16 cellular contexts compared by ENCODE assay signal in the genomic region with DNA sequence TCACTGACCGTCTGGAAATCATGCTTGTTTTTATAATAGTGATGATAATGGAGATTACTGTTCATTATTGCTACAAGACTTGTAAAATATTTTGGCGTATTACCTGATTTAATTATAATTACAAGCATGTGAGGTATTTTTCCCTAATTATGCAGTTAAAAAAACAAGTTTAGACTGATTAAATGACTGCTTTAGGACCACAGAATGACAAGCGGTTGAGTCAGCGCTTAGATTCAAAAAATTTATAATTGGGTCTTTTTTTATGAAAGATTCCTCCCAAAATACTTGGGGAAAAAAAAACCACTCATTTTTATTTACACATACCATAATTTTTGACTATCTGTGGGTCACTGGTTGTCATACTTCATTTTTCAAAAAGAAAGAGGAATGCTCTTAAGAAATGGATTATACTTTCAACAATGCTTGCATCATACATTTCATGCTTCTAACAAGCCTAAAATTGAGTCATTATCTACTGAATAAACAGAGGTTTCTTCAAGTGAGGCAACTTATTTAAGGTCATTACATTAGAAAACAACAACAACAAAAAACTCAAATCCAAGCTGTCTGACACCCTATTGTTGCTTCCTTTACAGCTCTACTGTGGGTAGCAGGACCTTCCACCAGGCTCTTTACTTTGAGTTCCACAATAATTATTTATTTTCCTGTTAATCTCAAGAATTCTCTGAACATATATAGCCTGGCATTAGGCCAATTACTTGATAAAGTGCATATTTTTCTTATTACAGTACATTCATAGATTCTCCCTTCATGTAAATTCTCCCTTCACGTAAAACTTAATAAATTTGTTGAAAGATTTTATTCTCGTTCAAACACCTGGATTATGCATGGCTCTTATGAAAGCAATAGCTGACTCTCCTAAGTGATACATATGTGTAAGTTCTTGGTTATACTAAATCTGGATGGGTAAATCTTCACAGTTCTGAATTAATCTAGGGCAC.
DNase-seq lines count a peak whose midpoint lies in the region; ATAC-seq and TF ChIP-seq lines count a peak whose summit lies in the region.
"Had no signal": no experiment of that assay in that cellular context is flagged by ENCODE, and none has a peak within 500 bp of the region (broad histone marks: within the 10 kb centered on the region; RNA-seq: fewer than 3 reads in every experiment).

No MANE protein-coding gene starts in this region.

- H3K18ac ChIP-seq in mesenchymal stem cell (ENCODE audit: low read depth in 1 of 2, low read length in 2 of 2), result no peak overlapping the region

- H3K9me2 ChIP-seq in GM23248 (ENCODE audit: insufficient read depth), result no peaks in the 10 kb centered on the region; the same call in 1 of the 2 replicates

- H2AK5ac ChIP-seq in mesenchymal stem cell (ENCODE audit: low read length, severe bottlenecking), result no peak overlapping the region

- H3K4me2 ChIP-seq in GM23248 (ENCODE audit: unreplicated experiment) (no peak overlapping the region), mesenchymal stem cell (ENCODE audit: low read length, poor library complexity, severe bottlenecking) (no peak overlapping the region)

- H3K9ac ChIP-seq in GM23248 (no peak overlapping the region), mesenchymal stem cell (ENCODE audit: low read length) (no peak overlapping the region)

- no peak for TF ChIP-seq CTCF in cardiac fibroblast (IDR thresholded peaks at IDR 0.05; ENCODE audit: low read depth, low read length)
- no peak for TF ChIP-seq CTCF in Caco-2 (IDR thresholded peaks at IDR 0.05; ENCODE audit: insufficient read depth in 1 of 2, low read depth in 1 of 2, low read length in 1 of 2, severe bottlenecking in 1 of 2, unreplicated experiment in 1 of 2)

- H2BK5ac ChIP-seq in mesenchymal stem cell (ENCODE audit: low read depth, low read length, poor library complexity, severe bottlenecking), result no peak overlapping the region

- H3K4me1 ChIP-seq in GM23248 (ENCODE audit: insufficient read depth) (no peaks in the 10 kb centered on the region), mesenchymal stem cell (ENCODE audit: control insufficient read depth, insufficient read depth, low read depth, low read length) (no peaks in the 10 kb centered on the region), Caco-2 (no peaks in the 10 kb centered on the region)
- H3K4me1 ChIP-seq: right lobe of liver had no signal

- no TSS peak for BruUV-seq in Caco-2 (replicated peaks; lab: Mats Ljungman, UMichigan)

- WGBS in GM23248 (ENCODE audit: low coverage in 1 of 2, low lambda C conversion rate in 2 of 2, missing lambda C conversion rate in 2 of 2), 2 experiments, result 35 to 41% methylated on average over 6 of the region's 6 CpGs
- WGBS in mesenchymal stem cell, result no CpG with 5 or more reads among the region's 6 CpGs

- H3K27me3 ChIP-seq in GM23248 (replicated peaks; ENCODE audit: insufficient read depth), result no peaks in the 10 kb centered on the region
- H3K27me3 ChIP-seq in mesenchymal stem cell (ENCODE audit: control insufficient read depth in 1 of 2, insufficient read depth in 1 of 2, low read length in 2 of 2), result no peaks in the 10 kb centered on the region
- H3K27me3 ChIP-seq in Caco-2 (replicated peaks; ENCODE audit: control insufficient read depth, insufficient read depth, low read length), result no peaks in the 10 kb centered on the region
- H3K27me3 ChIP-seq: right lobe of liver had no signal

- H3F3A ChIP-seq in GM23248 (ENCODE audit: insufficient read depth), result no peaks in the 10 kb centered on the region

- CTCF ChIA-PET in Caco-2 (lab: Charles Lee), result no interaction called here

- no peak for ATAC-seq in HG02885 (IDR thresholded peaks at IDR 0.05; ENCODE audit: poor library complexity, unreplicated experiment)
- no peak for ATAC-seq in activated CD4-positive, CD25-positive, alpha-beta regulatory T cell treated with anti-CD3 and anti-CD28 coated beads, Interleukin-2, amount 50 U/mL, for 24 hours
- ATAC-seq: effector memory CD8-positive, alpha-beta T cell; right lobe of liver had no signal

- H2AFZ ChIP-seq in GM23248 (no peak overlapping the region), mesenchymal stem cell (ENCODE audit: low read depth, low read length) (no peak overlapping the region)

- in situ Hi-C loops in GM23248 (cut with MboI), result no loop called here

- H3K14ac ChIP-seq in mesenchymal stem cell (ENCODE audit: low read length in 2 of 2), result no peak overlapping the region

- H3K36me3 Mint-ChIP-seq in Caco-2 (ENCODE audit: insufficient read depth, unreplicated experiment), result no peaks in the 10 kb centered on the region
- H3K36me3 Mint-ChIP-seq: brain, immature natural killer cell had no signal

- no peaks in the 10 kb centered on the region for H3K9me3 ChIP-seq in GM23248 (ENCODE audit: low read depth)
- H3K9me3 ChIP-seq in mesenchymal stem cell (ENCODE audit: control insufficient read depth, low read length), result no peaks in the 10 kb centered on the region
- no peaks in the 10 kb centered on the region for H3K9me3 ChIP-seq in Caco-2
- H3K9me3 ChIP-seq: right lobe of liver had no signal

- DNase-seq in GM23248, result peak; percentile 5
- peak; percentile 32 for DNase-seq in NCI-H226
- DNase-seq in cardiac fibroblast (ENCODE audit: low read depth in 2 of 2), result peak; percentile 25 to 61
- peak; percentile 65 for DNase-seq in mesenchymal stem cell
- no peak for DNase-seq in Caco-2
- DNase-seq in NCI-H510A (lab: John Stamatoyannopoulos, UW), result no peak
- DNase-seq: activated naive CD4-positive, alpha-beta T cell; effector memory CD8-positive, alpha-beta T cell; immature natural killer cell; MM.1S; NCI-H748 treated with DMSO at 0.1 percent for 48 hours; right lobe of liver; stimulated activated CD4-positive, alpha-beta T cell treated with anti-CD3 and anti-CD28 coated beads, Interleukin-1b, Interleukin-23, amount 100 ng/mL, for 48 hours had no signal

- no peak overlapping the region for H3K27ac ChIP-seq in GM23248
- H3K27ac ChIP-seq in mesenchymal stem cell (ENCODE audit: low read length, poor library complexity, severe bottlenecking), result no peak overlapping the region
- H3K27ac ChIP-seq: right lobe of liver had no signal

- no peaks in the 10 kb centered on the region for H4K20me1 ChIP-seq in GM23248 (ENCODE audit: insufficient read depth)

- H3K27me3 Mint-ChIP-seq in Caco-2 (ENCODE audit: insufficient read depth, unreplicated experiment), result no peaks in the 10 kb centered on the region
- H3K27me3 Mint-ChIP-seq: effector memory CD8-positive, alpha-beta T cell had no signal

- no peak overlapping the region for H3K4ac ChIP-seq in mesenchymal stem cell (ENCODE audit: low read depth in 1 of 2, low read length in 2 of 2)

- no peaks in the 10 kb centered on the region for H3K36me3 ChIP-seq in GM23248 (ENCODE audit: low read depth)
- H3K36me3 ChIP-seq in mesenchymal stem cell (ENCODE audit: control insufficient read depth in 1 of 2, insufficient read depth in 2 of 2, low read depth in 1 of 2, low read length in 2 of 2), result no peaks in the 10 kb centered on the region
- no peaks in the 10 kb centered on the region for H3K36me3 ChIP-seq in Caco-2 (ENCODE audit: control insufficient read depth, insufficient read depth, low read length)
- H3K36me3 ChIP-seq: right lobe of liver had no signal

- no peak overlapping the region for H3K23ac ChIP-seq in mesenchymal stem cell (ENCODE audit: low read length in 2 of 2)

- H3K4me3 ChIP-seq in GM23248, result no peak overlapping the region
- no peak overlapping the region for H3K4me3 ChIP-seq in cardiac fibroblast (replicated peaks in 1 of 2; ENCODE audit: low read depth in 2 of 2, low read length in 2 of 2)
- H3K4me3 ChIP-seq in mesenchymal stem cell (ENCODE audit: insufficient read depth in 1 of 2, low read depth in 1 of 2, low read length in 2 of 2), result no peak overlapping the region
- no peak overlapping the region for H3K4me3 ChIP-seq in Caco-2 (ENCODE audit: low read depth, low read length)
- H3K4me3 ChIP-seq: right lobe of liver had no signal

- H2BK120ac ChIP-seq in mesenchymal stem cell (ENCODE audit: low read depth, low read length), result no peak overlapping the region

- no peak overlapping the region for H2BK15ac ChIP-seq in mesenchymal stem cell (ENCODE audit: low read depth, poor library complexity, severe bottlenecking)

- no peaks in the 10 kb centered on the region for H3K79me1 ChIP-seq in mesenchymal stem cell (replicated peaks; ENCODE audit: low read length, poor library complexity, severe bottlenecking)

- no peak overlapping the region for H3K4me3 Mint-ChIP-seq in Caco-2 (ENCODE audit: unreplicated experiment)
- H3K4me3 Mint-ChIP-seq: brain; effector memory CD8-positive, alpha-beta T cell; immature natural killer cell had no signal

- H3K79me2 ChIP-seq in GM23248 (ENCODE audit: insufficient read depth), result no peaks in the 10 kb centered on the region

- POLR2A ChIA-PET in Caco-2 (lab: Charles Lee), result no interaction called here

- H3K9me3 Mint-ChIP-seq in Caco-2 (ENCODE audit: unreplicated experiment), result no peaks in the 10 kb centered on the region
- H3K9me3 Mint-ChIP-seq: brain had no signal

- no peak overlapping the region for H2BK12ac ChIP-seq in mesenchymal stem cell (ENCODE audit: low read length in 2 of 2)

- intact Hi-C loops in Caco-2 (cut with micrococcal nuclease; ENCODE audit: unreplicated experiment), result no loop called here

- H4K8ac ChIP-seq in mesenchymal stem cell (ENCODE audit: low read length), result no peak overlapping the region

- H4K91ac ChIP-seq in mesenchymal stem cell (ENCODE audit: low read length), result no peak overlapping the region

- no peaks in the 10 kb centered on the region for H3K4me1 Mint-ChIP-seq in Caco-2 (ENCODE audit: low read depth, unreplicated experiment)
- H3K4me1 Mint-ChIP-seq: immature natural killer cell had no signal

- H3K27ac Mint-ChIP-seq in Caco-2 (ENCODE audit: unreplicated experiment), result no peak overlapping the region
- H3K27ac Mint-ChIP-seq: brain; effector memory CD8-positive, alpha-beta T cell; immature natural killer cell had no signal

Comparison
In these comparisons a context has a peak if more than half of its experiments do, and no peak if none do; other contexts are left out.
1. DNase-seq: peak in GM23248 (single experiment), NCI-H226 (single experiment), cardiac fibroblast (2 of 2) and mesenchymal stem cell (single experiment); none in Caco-2 (0 of 2) and NCI-H510A (single experiment).